ENCODE assay signal across 23 cellular contexts in the genomic region with DNA sequence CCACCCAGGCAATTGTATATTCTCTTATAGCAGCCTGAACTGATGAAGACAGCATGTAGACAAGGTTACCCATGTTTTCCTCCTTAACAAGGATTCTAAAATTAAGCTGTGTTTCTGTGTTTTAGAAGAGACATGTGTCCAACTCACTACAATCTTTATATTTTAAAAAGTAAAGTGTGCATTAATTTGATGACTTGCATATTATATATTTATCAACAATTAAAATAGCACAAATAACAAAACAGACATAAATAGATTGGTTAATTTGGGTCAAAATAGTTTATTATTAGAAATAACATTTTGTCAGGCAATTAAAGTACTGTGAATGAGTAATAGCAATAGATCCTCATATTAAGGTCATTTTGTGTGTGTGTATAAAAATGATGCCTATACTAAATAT.
"Had no signal": no experiment of that assay in that cellular context is flagged by ENCODE, and none has a peak within 500 bp of the region (broad histone marks: within the 10 kb centered on the region; RNA-seq: fewer than 3 reads in every experiment).

No MANE protein-coding gene starts in this region.

- ATAC-seq: activated CD8-positive, alpha-beta T cell treated with anti-CD3 and anti-CD28 coated beads, Interleukin-2, amount 10 ng/mL, durations not matched to agents 7 days and 5 days; gastrocnemius medialis; stimulated activated effector memory CD8-positive, alpha-beta T cell treated with anti-CD3 and anti-CD28 coated beads, Interleukin-12 subunit alpha, Interleukin-12 subunit beta, amount 100 ng/mL, for 72 hours; stimulated activated naive CD8-positive, alpha-beta T cell treated with anti-CD3 and anti-CD28 coated beads, Interleukin-15, amount 100 ng/mL, for 72 hours; T-cell had no signal

- H3K27me3 Mint-ChIP-seq: progenitor cell of endocrine pancreas; stimulated activated naive CD8-positive, alpha-beta T cell treated with anti-CD3 and anti-CD28 coated beads, Interleukin-15, amount 100 ng/mL, for 72 hours; T-cell had no signal

- FAIRE-seq: bronchial epithelial cell had no signal

- H3K27ac ChIP-seq: esophagus muscularis mucosa, gastrocnemius medialis, left ventricle myocardium inferior, tibial artery, WERI-Rb-1 had no signal

- H3K4me1 ChIP-seq: ascending aorta, gastrocnemius medialis, left ventricle myocardium inferior had no signal

- H3K4me3 Mint-ChIP-seq: activated CD8-positive, alpha-beta T cell treated with anti-CD3 and anti-CD28 coated beads, Interleukin-2, amount 10 ng/mL, durations not matched to agents 7 days and 5 days; activated T-helper 1 cell treated with anti-CD3 and anti-CD28 coated beads, Interleukin-12 subunit alpha, Interleukin-12 subunit beta, Interleukin-2, Interleukin-4 antibody, amounts not matched to agents 30 ng/mL and 10 ng/mL and 1 ng/mL, durations not matched to agents 14 hours and 24 hours and 36 hours; neural crest cell; stimulated activated effector memory CD8-positive, alpha-beta T cell treated with anti-CD3 and anti-CD28 coated beads, Interleukin-12 subunit alpha, Interleukin-12 subunit beta, amount 100 ng/mL, for 72 hours; stimulated activated naive CD8-positive, alpha-beta T cell treated with anti-CD3 and anti-CD28 coated beads, Interleukin-15, amount 100 ng/mL, for 72 hours; T-cell; T-helper 2 cell treated with Interferon-gamma antibody and Interleukin-4, amounts not matched to agents 5 μg/mL and 100 μg/mL, for 36 hours had no signal

- H3K4me1 Mint-ChIP-seq: stimulated activated effector memory CD8-positive, alpha-beta T cell treated with anti-CD3 and anti-CD28 coated beads, Interleukin-12 subunit alpha, Interleukin-12 subunit beta, amount 100 ng/mL, for 72 hours; stimulated activated naive CD8-positive, alpha-beta T cell treated with anti-CD3 and anti-CD28 coated beads, Interleukin-15, amount 100 ng/mL, for 72 hours; T-cell had no signal

- H3K9me3 ChIP-seq: ascending aorta, esophagus muscularis mucosa, gastrocnemius medialis, left ventricle myocardium inferior, tibial artery had no signal

- DNase-seq: activated CD4-positive, alpha-beta T cell treated with anti-CD3 and anti-CD28 coated beads for 1 hour; activated CD4-positive, alpha-beta T cell treated with anti-CD3 and anti-CD28 coated beads, Interleukin-2, amount 50 U/mL, for 1 hour; activated CD8-positive, alpha-beta T cell treated with anti-CD3 and anti-CD28 coated beads, Interleukin-2, amount 10 ng/mL, durations not matched to agents 7 days and 5 days; activated gamma-delta T cell; activated naive CD4-positive, alpha-beta T cell treated with anti-CD3 and anti-CD28 coated beads, Interleukin-2, amount 50 U/mL, for 16 hours; gastrocnemius medialis; hypothalamus; left ventricle myocardium inferior; retina; stimulated activated CD4-positive, alpha-beta T cell treated with anti-CD3 and anti-CD28 coated beads, Interleukin-1b, Interleukin-23, amount 100 ng/mL, for 48 hours; stimulated activated naive CD8-positive, alpha-beta T cell treated with anti-CD3 and anti-CD28 coated beads, Interleukin-15, amount 100 ng/mL, for 72 hours; T-cell; tibial artery; WERI-Rb-1 had no signal

- H3K27me3 ChIP-seq: ascending aorta, esophagus muscularis mucosa, gastrocnemius medialis, tibial artery had no signal

- H3K4me3 ChIP-seq: ascending aorta, coronary artery, esophagus muscularis mucosa, gastrocnemius medialis, left ventricle myocardium inferior, tibial artery had no signal

- H3K9me3 Mint-ChIP-seq: activated T-helper 1 cell treated with anti-CD3 and anti-CD28 coated beads, Interleukin-12 subunit alpha, Interleukin-12 subunit beta, Interleukin-2, Interleukin-4 antibody, amounts not matched to agents 30 ng/mL and 10 ng/mL and 1 ng/mL, durations not matched to agents 14 hours and 24 hours and 36 hours; neural crest cell; T-helper 2 cell treated with Interferon-gamma antibody and Interleukin-4, amounts not matched to agents 5 μg/mL and 100 μg/mL, for 36 hours had no signal

- H3K36me3 ChIP-seq: ascending aorta, esophagus muscularis mucosa, gastrocnemius medialis, left ventricle myocardium inferior, tibial artery, WERI-Rb-1 had no signal

- H3K27ac Mint-ChIP-seq: activated CD8-positive, alpha-beta T cell treated with anti-CD3 and anti-CD28 coated beads, Interleukin-2, amount 10 ng/mL, durations not matched to agents 7 days and 5 days; activated T-helper 1 cell treated with anti-CD3 and anti-CD28 coated beads, Interleukin-12 subunit alpha, Interleukin-12 subunit beta, Interleukin-2, Interleukin-4 antibody, amounts not matched to agents 30 ng/mL and 10 ng/mL and 1 ng/mL, durations not matched to agents 14 hours and 24 hours and 36 hours; progenitor cell of endocrine pancreas; stimulated activated effector memory CD8-positive, alpha-beta T cell treated with anti-CD3 and anti-CD28 coated beads, Interleukin-12 subunit alpha, Interleukin-12 subunit beta, amount 100 ng/mL, for 72 hours; stimulated activated naive CD8-positive, alpha-beta T cell treated with anti-CD3 and anti-CD28 coated beads, Interleukin-15, amount 100 ng/mL, for 72 hours; T-cell; T-helper 2 cell treated with Interferon-gamma antibody and Interleukin-4, amounts not matched to agents 5 μg/mL and 100 μg/mL, for 36 hours had no signal

- H3K36me3 Mint-ChIP-seq: stimulated activated effector memory CD8-positive, alpha-beta T cell treated with anti-CD3 and anti-CD28 coated beads, Interleukin-12 subunit alpha, Interleukin-12 subunit beta, amount 100 ng/mL, for 72 hours; T-cell had no signal
